In the genomic region with DNA sequence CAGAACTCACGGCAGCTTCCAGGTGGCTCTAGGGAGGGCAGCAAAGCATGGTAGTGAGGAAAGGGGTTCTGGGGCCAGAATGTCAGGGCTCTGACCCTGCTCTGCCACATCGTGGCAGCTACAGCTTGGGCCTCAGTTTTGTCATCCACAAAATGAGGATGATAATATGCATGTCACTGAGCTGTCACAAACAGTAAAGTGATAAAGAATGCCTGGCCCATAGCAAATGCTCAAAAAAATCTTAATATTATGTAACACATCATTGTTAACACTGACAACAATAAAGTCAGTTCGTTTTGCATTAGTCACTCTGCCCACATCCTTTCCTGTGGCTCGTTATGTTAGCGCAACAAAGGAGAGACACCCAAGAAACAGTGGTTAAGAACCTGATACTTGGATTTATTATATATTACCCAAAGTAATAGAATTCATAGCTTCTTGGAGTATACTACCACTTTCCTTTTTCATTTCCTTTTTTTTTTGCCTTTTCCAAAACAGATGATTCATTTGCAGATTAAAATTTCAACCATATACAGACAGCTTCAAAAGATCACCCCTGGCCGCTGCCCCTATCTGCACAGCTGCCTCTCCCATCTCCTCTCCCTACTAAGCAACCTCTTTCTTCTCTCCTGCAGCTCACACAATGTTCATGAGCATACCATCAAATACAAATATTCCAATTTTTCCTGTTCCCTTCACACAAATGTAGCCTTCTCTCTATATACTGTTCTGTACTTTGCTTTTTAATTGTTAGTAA, we compare ENCODE assay signal across 9 cellular contexts.
DNase-seq lines count a peak whose midpoint lies in the region; ATAC-seq and TF ChIP-seq lines count a peak whose summit lies in the region.
"Had no signal": no experiment of that assay in that cellular context is flagged by ENCODE, and none has a peak within 500 bp of the region (broad histone marks: within the 10 kb centered on the region; RNA-seq: fewer than 3 reads in every experiment).

No MANE protein-coding gene starts in this region.

- peak; percentile 20 for DNase-seq in activated CD4-positive, alpha-beta T cell treated with anti-CD3 and anti-CD28 coated beads, Interleukin-2, amount 50 U/mL, for 1 hour
- DNase-seq in kidney tubule cell (ENCODE audit: low spot score) (peak; percentile 39), GM20000 (ENCODE audit: low spot score) (no peak), HK-2 (ENCODE audit: unreplicated experiment) (no peak)
- DNase-seq: left cardiac atrium had no signal

- no peak for TF ChIP-seq POLR2A in GM18505 (IDR thresholded peaks at IDR 0.05; ENCODE audit: borderline replicate concordance, extremely low read depth, insufficient read depth, insufficient read length)

- peak; percentile 52 for ATAC-seq in GM18505 (IDR thresholded peaks at IDR 0.05; ENCODE audit: unreplicated experiment)
- ATAC-seq in HG03196 (IDR thresholded peaks at IDR 0.05; ENCODE audit: unreplicated experiment) = peak; percentile 78
- no peak for ATAC-seq in HG02840 (IDR thresholded peaks at IDR 0.05; ENCODE audit: low FRiP score, unreplicated experiment)
- ATAC-seq in HG02623 (IDR thresholded peaks at IDR 0.05; ENCODE audit: unreplicated experiment) = no peak

- TF ChIP-seq CTCF in GM20000 (IDR thresholded peaks at IDR 0.05; ENCODE audit: extremely low read depth, missing control alignments) = no peak

Comparison
In these comparisons a context has a peak if more than half of its experiments do, and no peak if none do; other contexts are left out.
1. ATAC-seq: peak in GM18505 (single experiment) and HG03196 (single experiment); none in HG02840 (single experiment) and HG02623 (single experiment).
2. DNase-seq: peak in activated CD4-positive, alpha-beta T cell treated with anti-CD3 and anti-CD28 coated beads, Interleukin-2, amount 50 U/mL, for 1 hour (single experiment) and kidney tubule cell (single experiment); none in GM20000 (single experiment) and HK-2 (single experiment).